Comparison of ENCODE assay signal across 23 cellular contexts in the genomic region with DNA sequence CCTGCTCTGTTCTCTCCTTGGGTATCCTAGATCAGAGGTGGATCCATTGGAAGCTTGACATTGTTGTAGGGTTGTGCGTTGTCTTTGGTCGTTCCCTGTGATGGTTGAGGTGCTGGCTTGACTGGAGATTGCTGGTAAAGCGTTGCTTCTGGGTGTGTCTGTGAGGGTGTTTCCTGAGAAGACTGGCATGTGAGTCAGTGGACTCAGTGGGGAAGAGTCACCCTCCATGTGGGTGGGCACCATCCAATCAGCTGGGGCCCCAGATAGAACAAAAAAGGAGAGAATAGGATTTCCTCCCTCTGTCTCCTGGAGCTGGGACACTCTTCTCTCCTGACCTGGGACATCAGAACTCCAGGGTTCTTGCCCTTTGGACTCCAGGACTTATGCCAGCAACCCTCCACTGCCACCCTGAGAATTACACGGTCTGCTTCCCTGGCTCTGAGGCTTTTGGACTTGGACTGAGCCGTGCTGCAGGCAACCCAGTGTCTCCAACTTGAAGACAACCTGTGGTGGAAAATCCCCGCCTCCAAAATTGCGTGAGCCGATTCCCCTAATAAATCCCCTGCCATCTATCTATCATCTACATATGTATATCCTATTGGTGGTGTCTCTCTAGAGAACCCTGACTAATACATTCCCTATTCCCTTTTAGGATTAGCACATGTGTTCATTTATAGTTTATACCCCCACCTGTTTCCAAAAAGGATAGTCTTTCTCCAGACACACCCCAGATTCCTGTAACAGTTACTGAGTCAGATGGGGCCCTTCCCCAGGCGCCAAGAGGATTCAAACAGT.
"Had no signal": no experiment of that assay in that cellular context is flagged by ENCODE, and none has a peak within 500 bp of the region (broad histone marks: within the 10 kb centered on the region; RNA-seq: fewer than 3 reads in every experiment).

No MANE protein-coding gene starts in this region.

- H3K9ac ChIP-seq: SK-N-SH had no signal

- DNase-seq: activated effector memory CD4-positive, alpha-beta T cell treated with anti-CD3 and anti-CD28 coated beads, Interleukin-2, amount 50 U/mL, for 16 hours; activated naive CD4-positive, alpha-beta T cell treated with anti-CD3 and anti-CD28 coated beads, Interleukin-2, amount 50 U/mL, for 16 hours; activated T-cell treated with anti-CD3 and anti-CD28 coated beads, Interleukin-2, amount 50 U/mL, for 72 hours; effector CD8-positive, alpha-beta T cell; esophagus squamous epithelium; naive B cell; SK-N-SH; stimulated activated CD4-positive, alpha-beta T cell treated with anti-CD3 and anti-CD28 coated beads, Interleukin-1b, Interleukin-23, amount 100 ng/mL, for 48 hours; stimulated activated naive CD8-positive, alpha-beta T cell treated with anti-CD3 and anti-CD28 coated beads, Interleukin-15, Interleukin-2, amounts not matched to agents 100 U/mL and 50 U/mL, for 24 hours; substantia nigra; T-helper 1 cell; T-helper 9 cell; tibial artery; uterus had no signal

- H3K27me3 ChIP-seq: ascending aorta, breast epithelium, hepatocyte, uterus had no signal

- H3K9me3 ChIP-seq: ascending aorta, breast epithelium, esophagus squamous epithelium, SK-N-SH, tibial artery, uterus had no signal

- FAIRE-seq: islet of Langerhans had no signal

- H3K36me3 Mint-ChIP-seq: mesothelial cell of epicardium, naive B cell had no signal

- H3K27ac ChIP-seq: ascending aorta, breast epithelium, esophagus squamous epithelium, hepatocyte, tibial artery, uterus had no signal

- H3K36me3 ChIP-seq: ascending aorta, breast epithelium, esophagus squamous epithelium, tibial artery, uterus had no signal

- H3K4me1 ChIP-seq: ascending aorta, breast epithelium, esophagus squamous epithelium, tibial artery, uterus had no signal

- H3K4me2 ChIP-seq: hepatocyte, SK-N-SH had no signal

- H3K4me3 Mint-ChIP-seq: activated T-cell treated with anti-CD3 and anti-CD28 coated beads, Interleukin-2, amount 50 U/mL, for 72 hours; dendritic cell treated with granulocyte-macrophage colony-stimulating factor and Interleukin-4, amounts not matched to agents 40 ng/mL and 50 ng/mL, for 4 days; mesothelial cell of epicardium; naive B cell; neural crest cell had no signal

- H3K79me2 ChIP-seq: hepatocyte had no signal

- H2AFZ ChIP-seq: hepatocyte had no signal

- H3K9me3 Mint-ChIP-seq: mesothelial cell of epicardium, neural crest cell had no signal

- H3K27ac Mint-ChIP-seq: activated T-cell treated with anti-CD3 and anti-CD28 coated beads, Interleukin-2, amount 50 U/mL, for 72 hours; dendritic cell treated with granulocyte-macrophage colony-stimulating factor and Interleukin-4, amounts not matched to agents 40 ng/mL and 50 ng/mL, for 4 days; mesothelial cell of epicardium; naive B cell had no signal

- ATAC-seq: activated CD4-positive, CD25-positive, alpha-beta regulatory T cell treated with anti-CD3 and anti-CD28 coated beads, Interleukin-2, amount 50 U/mL, for 24 hours; activated T-cell treated with anti-CD3 and anti-CD28 coated beads, Interleukin-2, amount 50 U/mL, for 72 hours; sciatic nerve; stimulated activated naive CD8-positive, alpha-beta T cell treated with anti-CD3 and anti-CD28 coated beads, Interleukin-15, Interleukin-2, amounts not matched to agents 100 U/mL and 50 U/mL, for 24 hours had no signal

- H3K4me1 Mint-ChIP-seq: mesothelial cell of epicardium, naive B cell, neural crest cell had no signal

- H3K4me3 ChIP-seq: ascending aorta, breast epithelium, esophagus squamous epithelium, hepatocyte, tibial artery, uterus had no signal
